Comparison of ENCODE assay signal across 8 cellular contexts in the genomic region with DNA sequence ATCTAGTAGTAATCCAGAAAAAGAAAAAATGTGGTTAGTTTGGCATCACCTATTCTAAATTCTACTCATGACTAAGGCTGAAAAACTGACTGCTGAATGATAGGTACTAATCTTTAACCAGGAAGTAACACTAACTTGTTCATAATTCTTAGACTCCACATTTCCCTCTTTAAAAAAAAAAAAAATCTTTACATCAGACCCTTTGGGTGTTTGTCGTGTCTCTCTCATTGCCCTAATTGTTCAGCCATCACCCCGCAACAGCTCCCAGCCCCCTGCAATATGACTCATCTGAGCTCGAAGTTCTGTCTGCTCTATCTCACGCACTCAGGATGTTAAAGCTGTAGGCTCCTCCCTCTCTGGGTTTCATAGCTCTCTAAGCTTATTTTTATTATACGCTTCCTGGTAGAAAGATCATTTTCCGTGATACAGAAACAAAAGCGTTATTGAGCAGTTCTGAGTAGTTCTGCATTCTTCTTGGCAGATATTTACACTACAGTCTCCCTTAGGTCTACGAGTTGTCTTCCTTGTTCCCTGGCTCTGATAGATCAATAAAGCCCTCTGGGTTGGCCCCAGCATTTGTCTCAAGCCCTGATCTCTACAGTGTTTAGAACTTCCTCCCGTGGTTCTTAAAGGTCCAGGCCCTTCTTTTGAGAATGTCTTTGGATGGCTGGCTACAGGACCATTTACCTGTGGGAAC.
DNase-seq lines count a peak whose midpoint lies in the region; FAIRE-seq and TF ChIP-seq lines count a peak whose summit lies in the region.

No MANE protein-coding gene starts in this region.

- H3K36me3 ChIP-seq in fibroblast of lung (ENCODE audit: control insufficient read depth, insufficient read depth, low read length), result no peaks in the 10 kb centered on the region

- no peaks in the 10 kb centered on the region for H3K9me3 ChIP-seq in fibroblast of lung (ENCODE audit: control insufficient read depth, insufficient read depth, low read depth, low read length)

- peak overlapping the region; percentile 27 for H3K4me3 ChIP-seq in NB4 (ENCODE audit: low read depth, low read length)
- H3K4me3 ChIP-seq in fibroblast of lung (replicated peaks in 1 of 4; ENCODE audit: control extremely low read depth in 1 of 4, insufficient read depth in 1 of 4, low read depth in 3 of 4, low read length in 4 of 4), result peak overlapping the region in 1 of 4 experiments; percentile 10

- DNase-seq in GDM1 (lab: John Stamatoyannopoulos, UW) (peak; percentile 34), H4 (ENCODE audit: low spot score) (peak; percentile 87), NB4 (ENCODE audit: low read depth) (peak; percentile 81), fibroblast of lung (ENCODE audit: low read depth in 2 of 2) (peak; percentile 39 to 74), frontal cortex (ENCODE audit: low spot score in 2 of 2) (no peak), RPMI8226 (no peak)
- peak; percentile 44 for DNase-seq in activated CD8-positive, alpha-beta memory T cell treated with anti-CD3 and anti-CD28 coated beads, Interleukin-2, amount 50 U/mL, for 1 hour (ENCODE audit: extremely low read depth)
- DNase-seq in stimulated activated CD4-positive, alpha-beta T cell treated with anti-CD3 and anti-CD28 coated beads, Interleukin-15, amount 100 ng/mL, for 24 hours, result peak; percentile 79

- no peak for TF ChIP-seq CTCF in NB4 (IDR thresholded peaks at IDR 0.05; ENCODE audit: low read depth, low read length)
- TF ChIP-seq CTCF in fibroblast of lung (conservative IDR thresholded peaks at IDR 0.05 in 1 of 2, IDR thresholded peaks at IDR 0.05 in 1 of 2; ENCODE audit: low read depth in 1 of 2, low read length in 2 of 2), result no peak

- peaks cover 2% of the 10 kb centered on the region for H3K27me3 ChIP-seq in fibroblast of lung (ENCODE audit: control insufficient read depth, insufficient read depth, low read length)

- TF ChIP-seq POLR2A in NB4 (IDR thresholded peaks at IDR 0.05; ENCODE audit: extremely low read depth, insufficient read length), result no peak

- no peak overlapping the region for H3K9ac ChIP-seq in fibroblast of lung (ENCODE audit: insufficient read depth, low read length)

- H3K27ac ChIP-seq in fibroblast of lung (ENCODE audit: insufficient read depth, low read length), result peak overlapping the region; percentile 46

- H3K4me1 ChIP-seq in fibroblast of lung (ENCODE audit: control insufficient read depth, extremely low read depth, insufficient read depth, low read length), result peaks cover 4% of the 10 kb centered on the region

- FAIRE-seq in frontal cortex (lab: Jason Lieb, UNC), result no peak

- peak overlapping the region; percentile 61 for H2AFZ ChIP-seq in fibroblast of lung (ENCODE audit: low read length)

- no peaks in the 10 kb centered on the region for H3K79me2 ChIP-seq in fibroblast of lung (ENCODE audit: control insufficient read depth, insufficient read depth, low read length)

- H4K20me1 ChIP-seq in fibroblast of lung (ENCODE audit: control insufficient read depth, extremely low read depth, insufficient read depth, low read length), result no peaks in the 10 kb centered on the region

- H3K4me2 ChIP-seq in fibroblast of lung (ENCODE audit: extremely low read depth, insufficient read depth, low read length), result peak overlapping the region; percentile 46

Comparison
In these comparisons a context has a peak if more than half of its experiments do, and no peak if none do; other contexts are left out.
1. DNase-seq: peak in GDM1 (single experiment), H4 (single experiment), NB4 (single experiment), activated CD8-positive, alpha-beta memory T cell treated with anti-CD3 and anti-CD28 coated beads, Interleukin-2, amount 50 U/mL, for 1 hour (single experiment), fibroblast of lung (2 of 2) and stimulated activated CD4-positive, alpha-beta T cell treated with anti-CD3 and anti-CD28 coated beads, Interleukin-15, amount 100 ng/mL, for 24 hours (single experiment); none in frontal cortex (0 of 2) and RPMI8226 (single experiment).